In genomic region chr19:13872695-13873389, GRCh38 we compare ENCODE assay signal across 8 cellular contexts. TPM values are rescaled to one million over a fixed set of nuclear protein-coding genes. Genes with fewer than 3 reads are reported as not detected.
DNase-seq lines count a peak whose midpoint lies in the region; ATAC-seq, FAIRE-seq and TF ChIP-seq lines count a peak whose summit lies in the region.

No MANE protein-coding gene starts in this region.

- no peaks in the 10 kb centered on the region for H4K20me1 ChIP-seq in keratinocyte (ENCODE audit: control insufficient read depth, extremely low read depth, insufficient read depth, low read length)

- no peak overlapping the region for H3K4me2 ChIP-seq in keratinocyte (ENCODE audit: control insufficient read depth, extremely low read depth, insufficient read depth, low read depth, low read length)

- H3K4me1 ChIP-seq in adipocyte (ENCODE audit: control insufficient read depth, insufficient read depth, low read length) (peaks cover 9% of the 10 kb centered on the region), keratinocyte (ENCODE audit: control insufficient read depth, extremely low read depth, insufficient read depth, low read length) (peaks cover 5% of the 10 kb centered on the region), tibial nerve (peaks cover 0 to 18% (median 8%) of the 10 kb centered on the region in 4 donors)

- peak overlapping the region; percentile 44 for H3K4me3 ChIP-seq in Jurkat, Clone E6-1 (ENCODE audit: low read length)
- peak overlapping the region; percentile 44 for H3K4me3 ChIP-seq in adipocyte (ENCODE audit: low read length)
- peak overlapping the region in 1 of 3 experiments; percentile 8 for H3K4me3 ChIP-seq in keratinocyte (ENCODE audit: control insufficient read depth in 2 of 3, extremely low read depth in 1 of 3, insufficient read depth in 2 of 3, low read depth in 1 of 3, low read length in 3 of 3)
- peak overlapping the region; percentile 11 to 43 (median 32) for H3K4me3 ChIP-seq in tibial nerve

- DNase-seq in AG08396 (ENCODE audit: low spot score) = peak; percentile 59
- no peak for DNase-seq in Jurkat, Clone E6-1 (ENCODE audit: low read depth, low spot score)
- no peak for DNase-seq in adipocyte (ENCODE audit: low read depth)
- DNase-seq in keratinocyte (ENCODE audit: low read depth, low spot score) = no peak
- DNase-seq in tibial nerve (ENCODE audit: low spot score in 2 of 2) = no peak
- no peak for DNase-seq in KG1 (lab: John Stamatoyannopoulos, UW)
- no peak for DNase-seq in NCI-H2029 treated with DMSO at 0.1 percent for 48 hours (lab: John Stamatoyannopoulos, UW)

- no peaks in the 10 kb centered on the region for H3K9me1 ChIP-seq in keratinocyte (ENCODE audit: control insufficient read depth, extremely low read depth, insufficient read depth, low read length)

- dilution Hi-C loops in keratinocyte (cut with MboI; ENCODE audit: extremely low pct_ligation_motif_present, low sequenced_read_pairs) = no loop called here

- H2AFZ ChIP-seq in keratinocyte (ENCODE audit: control insufficient read depth, low read length) = no peak overlapping the region

- no peaks in the 10 kb centered on the region for H3K79me2 ChIP-seq in keratinocyte (ENCODE audit: control insufficient read depth, insufficient read depth, low read length)

- no peak for FAIRE-seq in keratinocyte (lab: Jason Lieb, UNC)

- no peaks in the 10 kb centered on the region for H3K27me3 ChIP-seq in adipocyte (replicated peaks; ENCODE audit: control insufficient read depth, insufficient read depth, low read length)
- no peaks in the 10 kb centered on the region for H3K27me3 ChIP-seq in keratinocyte (ENCODE audit: control insufficient read depth, extremely low read depth, insufficient read depth, low read length)
- H3K27me3 ChIP-seq in tibial nerve = peaks cover 0 to 18% of the 10 kb centered on the region in 2 donors

- no peak for ATAC-seq in HG02981 (IDR thresholded peaks at IDR 0.05; ENCODE audit: unreplicated experiment)

- H3K9ac ChIP-seq in adipocyte (ENCODE audit: low read length) = no peak overlapping the region
- H3K9ac ChIP-seq in keratinocyte (ENCODE audit: control insufficient read depth, extremely low read depth, insufficient read depth, low read length) = no peak overlapping the region

- no peak for TF ChIP-seq EP300 in tibial nerve (IDR thresholded peaks at IDR 0.05)

- no peaks in the 10 kb centered on the region for H3K9me3 ChIP-seq in adipocyte (ENCODE audit: control insufficient read depth, low read length)
- no peaks in the 10 kb centered on the region for H3K9me3 ChIP-seq in keratinocyte (ENCODE audit: control insufficient read depth, low read depth, low read length)
- H3K9me3 ChIP-seq in tibial nerve = no peaks in the 10 kb centered on the region

- TF ChIP-seq POLR2A in tibial nerve (IDR thresholded peaks at IDR 0.05) = no peak

- WGBS in tibial nerve, 2 donors = 3 to 5% methylated on average over 31 to 33 of the region's 45 CpGs

- no peak overlapping the region for H3K27ac ChIP-seq in keratinocyte (ENCODE audit: control insufficient read depth, insufficient read depth, low read length)
- H3K27ac ChIP-seq in tibial nerve = peak overlapping the region in 1 of 4 donors; percentile 25

- H3K36me3 ChIP-seq in adipocyte (ENCODE audit: control insufficient read depth, insufficient read depth, low read length, severe bottlenecking) (no peaks in the 10 kb centered on the region), keratinocyte (ENCODE audit: control insufficient read depth in 2 of 2, extremely low read depth in 1 of 2, insufficient read depth in 2 of 2, low read length in 2 of 2) (no peaks in the 10 kb centered on the region), tibial nerve (no peaks in the 10 kb centered on the region)

- TF ChIP-seq CTCF in keratinocyte (optimal IDR thresholded peaks at IDR 0.05 in 1 of 3, IDR thresholded peaks at IDR 0.05 in 1 of 3, conservative IDR thresholded peaks at IDR 0.05 in 1 of 3; ENCODE audit: extremely low read depth in 1 of 3, insufficient read depth in 2 of 3, low read length in 3 of 3) (peak in 2 of 3 experiments; percentile 17 to 35), tibial nerve (IDR thresholded peaks at IDR 0.05) (no peak)

RNA-seq across cellular contexts. Expression of gene NANOS3, which starts 4.1 kb away (rescaled TPM):
- polyA plus RNA-seq in Jurkat, Clone E6-1 (2012; ENCODE audit: insufficient read depth, insufficient read length) = 1.5 TPM
- polyA plus RNA-seq in keratinocyte = 0.18 TPM in 1 of 3 replicates, not detected in the others
- not detected for polyA plus RNA-seq in keratinocyte (2011; ENCODE audit: low read depth)
- polyA plus RNA-seq in keratinocyte (2011; cell fraction: cytosol; rRNA removed) = 0.40 TPM in 1 of 2 replicates, not detected in the other
- polyA plus RNA-seq in keratinocyte (2011; cell fraction: nucleus; rRNA removed) = not detected in 2 replicates
- 0.86 TPM in 1 of 2 replicates, not detected in the other for polyA plus RNA-seq in keratinocyte (2012; ENCODE audit: low replicate concordance)
- 0.40 TPM in 1 of 3 replicates, not detected in the others for polyA minus RNA-seq in keratinocyte
- not detected for polyA minus RNA-seq in keratinocyte (2011; cell fraction: cytosol; rRNA and poly(A)+ RNA removed)
- not detected in 2 replicates for polyA minus RNA-seq in keratinocyte (2011; cell fraction: nucleus; rRNA and poly(A)+ RNA removed)
- total RNA-seq in tibial nerve = not detected

RNA-seq across cellular contexts. Expression of gene BRME1, which starts 33.1 kb away (rescaled TPM):
- 12.5 TPM for polyA plus RNA-seq in Jurkat, Clone E6-1 (2012; ENCODE audit: insufficient read depth, insufficient read length)
- polyA plus RNA-seq in keratinocyte = 0.22 to 0.57 TPM (median 0.26 TPM) in 3 replicates
- not detected for polyA plus RNA-seq in keratinocyte (2011; ENCODE audit: low read depth)
- 0.17 and 0.30 TPM in 2 replicates for polyA plus RNA-seq in keratinocyte (2011; cell fraction: cytosol; rRNA removed)
- 0.43 and 0.61 TPM in 2 replicates for polyA plus RNA-seq in keratinocyte (2011; cell fraction: nucleus; rRNA removed)
- 0.44 and 0.71 TPM in 2 replicates for polyA plus RNA-seq in keratinocyte (2012; ENCODE audit: low replicate concordance)
- polyA minus RNA-seq in keratinocyte = 0.38 to 0.56 TPM in 2 of 3 replicates, not detected in the other
- 1.5 TPM for polyA minus RNA-seq in keratinocyte (2011; cell fraction: cytosol; rRNA and poly(A)+ RNA removed)
- polyA minus RNA-seq in keratinocyte (2011; cell fraction: nucleus; rRNA and poly(A)+ RNA removed) = not detected in 2 replicates
- total RNA-seq in tibial nerve = 1 to 10 TPM in 3 of 4 donors, not detected in 1; 1.5 to 3.3 (median 3.0) TPM

RNA-seq across cellular contexts. Expression of gene CC2D1A, which starts 33.2 kb away (rescaled TPM):
- polyA plus RNA-seq in Jurkat, Clone E6-1 (2012; ENCODE audit: insufficient read depth, insufficient read length) = 42.3 TPM
- 11.2 to 15.6 TPM (median 14.7 TPM) in 3 replicates for polyA plus RNA-seq in keratinocyte
- polyA plus RNA-seq in keratinocyte (2011; ENCODE audit: low read depth) = 33.3 TPM
- 6.7 and 13.2 TPM in 2 replicates for polyA plus RNA-seq in keratinocyte (2011; cell fraction: cytosol; rRNA removed)
- polyA plus RNA-seq in keratinocyte (2011; cell fraction: nucleus; rRNA removed) = 36.5 and 49.5 TPM in 2 replicates
- 18.5 and 22.1 TPM in 2 replicates for polyA plus RNA-seq in keratinocyte (2012; ENCODE audit: low replicate concordance)
- 13.6 to 45.7 TPM (median 15.7 TPM) in 3 replicates for polyA minus RNA-seq in keratinocyte
- polyA minus RNA-seq in keratinocyte (2011; cell fraction: cytosol; rRNA and poly(A)+ RNA removed) = 17.5 TPM
- polyA minus RNA-seq in keratinocyte (2011; cell fraction: nucleus; rRNA and poly(A)+ RNA removed) = 16.7 and 18.5 TPM in 2 replicates
- 10 to 100 TPM; 42.7 to 99.3 (median 56.0) TPM for total RNA-seq in tibial nerve

Comparison
In these comparisons a context has a peak if more than half of its experiments do, and no peak if none do; other contexts are left out.
1. CTCF ChIP-seq: peak in keratinocyte (2 of 3); none in tibial nerve (0 of 5).